In genomic region chr9:19551124-19551929, GRCh38 we compare ENCODE assay signal across 10 cellular contexts.
DNase-seq lines count a peak whose midpoint lies in the region; ATAC-seq, FAIRE-seq and TF ChIP-seq lines count a peak whose summit lies in the region.
"Had no signal": no experiment of that assay in that cellular context is flagged by ENCODE, and none has a peak within 500 bp of the region (broad histone marks: within the 10 kb centered on the region; RNA-seq: fewer than 3 reads in every experiment).

No MANE protein-coding gene starts in this region.

- H3K4ac ChIP-seq in mesendoderm (ENCODE audit: low read depth, low read length), result no peak overlapping the region

- H3K56ac ChIP-seq in mesendoderm (ENCODE audit: low read length), result no peak overlapping the region

- TF ChIP-seq POLR2A in transverse colon (IDR thresholded peaks at IDR 0.05), result no peak

- H2BK5ac ChIP-seq in mesendoderm (ENCODE audit: low read length), result no peak overlapping the region

- H3K27me3 ChIP-seq in mesendoderm (ENCODE audit: insufficient read depth, low read length, poor library complexity) (no peaks in the 10 kb centered on the region), transverse colon (no peaks in the 10 kb centered on the region)

- H3K9ac ChIP-seq in mesendoderm (ENCODE audit: low read length) (no peak overlapping the region), kidney (ENCODE audit: low read length in 2 of 2) (no peak overlapping the region)

- WGBS in mesendoderm (ENCODE audit: extremely low coverage, insufficient coverage, low lambda C conversion rate), result no CpG with 5 or more reads among the region's 8 CpGs
- 25 to 52% methylated on average over 3 to 8 of the region's 8 CpGs for WGBS in transverse colon (ENCODE audit: low coverage in 1 of 2), 2 donors

- TF ChIP-seq EP300 in transverse colon (IDR thresholded peaks at IDR 0.05; ENCODE audit: low read depth), result no peak

- H3K18ac ChIP-seq in mesendoderm (ENCODE audit: low read length), result no peak overlapping the region

- no peaks in the 10 kb centered on the region for H3K79me1 ChIP-seq in mesendoderm (ENCODE audit: low read length)

- in situ Hi-C loops in GM13977 (cut with MboI; ENCODE audit: low pct_unique_long_range_greater_than_20kb, low sequenced_read_pairs, unreplicated experiment) (no loop called here), transverse colon (cut with MboI; ENCODE audit: low pct_ligation_motif_present in 1 of 4, low pct_unique_long_range_greater_than_20kb in 1 of 4, low sequenced_read_pairs in 3 of 4) (no loop called here)

- no peaks in the 10 kb centered on the region for H3K9me3 ChIP-seq in transverse colon
- H3K9me3 ChIP-seq in kidney (ENCODE audit: control insufficient read depth in 1 of 2, low read length in 2 of 2), result no peaks in the 10 kb centered on the region

- TF ChIP-seq CTCF in GM13977 (IDR thresholded peaks at IDR 0.05; ENCODE audit: extremely low read depth, insufficient read depth, missing control alignments) (peak; percentile 15), transverse colon (IDR thresholded peaks at IDR 0.05) (no peak), kidney (IDR thresholded peaks at IDR 0.05; ENCODE audit: borderline replicate concordance, extremely low read depth, insufficient read depth) (no peak)

- H3K27ac ChIP-seq in mesendoderm (ENCODE audit: low read depth, low read length) (no peak overlapping the region), transverse colon (no peak overlapping the region), kidney (ENCODE audit: low read depth in 2 of 2, low read length in 2 of 2) (no peak overlapping the region)

- H2AK5ac ChIP-seq in mesendoderm (ENCODE audit: low read length), result no peak overlapping the region

- H3K23ac ChIP-seq in mesendoderm (ENCODE audit: low read length), result no peak overlapping the region

- DNase-seq in GM13977 (ENCODE audit: low spot score), result no peak
- DNase-seq in NCI-H345 treated with DMSO at 0.1 percent for 48 hours (lab: John Stamatoyannopoulos, UW; ENCODE audit: unreplicated experiment), result peak; percentile 9
- peak; percentile 37 for DNase-seq in mesendoderm
- DNase-seq in transverse colon, result no peak
- no peak for DNase-seq in kidney
- no peak for DNase-seq in SIG-M5 (lab: John Stamatoyannopoulos, UW)
- DNase-seq in NCI-H1092 (lab: John Stamatoyannopoulos, UW), result no peak
- DNase-seq: activated naive CD4-positive, alpha-beta T cell treated with Interleukin-2 at 50 U/mL for 16 hours; NCI-H82 had no signal

- no peak overlapping the region for H2BK120ac ChIP-seq in mesendoderm (ENCODE audit: low read depth, low read length)

- no peak overlapping the region for H4K8ac ChIP-seq in mesendoderm (ENCODE audit: low read depth, low read length)

- no peaks in the 10 kb centered on the region for H3K36me3 ChIP-seq in mesendoderm (ENCODE audit: control insufficient read depth, insufficient read depth, low read length)
- H3K36me3 ChIP-seq in transverse colon, result no peaks in the 10 kb centered on the region
- H3K36me3 ChIP-seq in kidney (ENCODE audit: control insufficient read depth in 1 of 2, insufficient read depth in 2 of 2, low read length in 2 of 2), result no peaks in the 10 kb centered on the region

- FAIRE-seq in kidney (lab: Jason Lieb, UNC), result no peak

- no peak overlapping the region for H2BK15ac ChIP-seq in mesendoderm (replicated peaks; ENCODE audit: low read depth)

- H4K5ac ChIP-seq in mesendoderm (ENCODE audit: low read length), result no peak overlapping the region

- peak; percentile 51 for ATAC-seq in GM21786 (IDR thresholded peaks at IDR 0.05; ENCODE audit: unreplicated experiment)

- intact Hi-C loops in transverse colon (cut with DNase I; ENCODE audit: low total_unique reads) (no loop called here), kidney (cut with DNase I) (no loop called here)

- no peaks in the 10 kb centered on the region for H3K4me1 ChIP-seq in mesendoderm (ENCODE audit: control insufficient read depth, low read depth, low read length)
- no peaks in the 10 kb centered on the region for H3K4me1 ChIP-seq in transverse colon
- no peaks in the 10 kb centered on the region for H3K4me1 ChIP-seq in kidney (ENCODE audit: control insufficient read depth in 1 of 2, insufficient read depth in 1 of 2, low read depth in 1 of 2, low read length in 2 of 2)

- H3K4me3 ChIP-seq in mesendoderm (ENCODE audit: low read length), result no peak overlapping the region
- H3K4me3 ChIP-seq in transverse colon, result peak overlapping the region in 1 of 4 donors; percentile 1
- H3K4me3 ChIP-seq in kidney (ENCODE audit: low read length in 2 of 2), result no peak overlapping the region

- no peaks in the 10 kb centered on the region for H3K79me2 ChIP-seq in mesendoderm (ENCODE audit: control insufficient read depth, insufficient read depth, low read length)

- no peak overlapping the region for H3K4me2 ChIP-seq in mesendoderm (ENCODE audit: low read length)

Comparison
In these comparisons a context has a peak if more than half of its experiments do, and no peak if none do; other contexts are left out.
1. DNase-seq: peak in NCI-H345 treated with DMSO at 0.1 percent for 48 hours (single experiment) and mesendoderm (single experiment); none in GM13977 (single experiment), transverse colon (single experiment), kidney (single experiment), SIG-M5 (single experiment) and NCI-H1092 (single experiment).